ENCODE assay signal across 8 cellular contexts in genomic region chr2:87603418-87604279, GRCh38.
DNase-seq lines count a peak whose midpoint lies in the region; ATAC-seq and TF ChIP-seq lines count a peak whose summit lies in the region.
"Not testable (repeated sequence)": the region's sequence is repeated elsewhere in the genome, so short reads cannot be mapped to it uniquely, and the experiment has no call there.

No MANE protein-coding gene starts in this region.

- not testable (repeated sequence) for H3K4me1 Mint-ChIP-seq in osteocyte (ENCODE audit: unreplicated experiment)

- not testable (repeated sequence) for H3K27me3 ChIP-seq in aorta (ENCODE audit: control insufficient read depth in 1 of 2, insufficient read depth in 2 of 2, low read length in 1 of 2)

- H3K27ac ChIP-seq in aorta (ENCODE audit: low read depth in 1 of 2, low read length in 2 of 2): not testable (repeated sequence)

- H3K4me1 ChIP-seq in aorta (ENCODE audit: control insufficient read depth in 1 of 2, insufficient read depth in 2 of 2, low read length in 2 of 2): not testable (repeated sequence)

- DNase-seq in ELF-1 (ENCODE audit: low read depth, low spot score) (peak; percentile 4), RPMI7951 (ENCODE audit: low read depth) (peak; percentile 45), astrocyte of the spinal cord (ENCODE audit: low read depth, low spot score) (peak; percentile 31), left kidney (ENCODE audit: low read depth, low spot score) (peak; percentile 1)
- not testable (repeated sequence) for DNase-seq in Right ventricle myocardium superior; osteocyte (ENCODE audit: extremely low spot score, unreplicated experiment); aorta

- not testable (repeated sequence) for H3K36me3 ChIP-seq in aorta (ENCODE audit: control insufficient read depth in 1 of 2, insufficient read depth in 2 of 2, low read length in 1 of 2)

- H3K27ac Mint-ChIP-seq in osteocyte (ENCODE audit: unreplicated experiment): peak overlapping the region; percentile 85

- ATAC-seq in esophagus mucosa (peak; percentile 55), Right ventricle myocardium superior (ENCODE audit: poor library complexity) (peak; percentile 72), aorta (ENCODE audit: low FRiP score) (peak; percentile 73)

- H3K9me3 ChIP-seq in aorta (ENCODE audit: control insufficient read depth, low read length): not testable (repeated sequence)

- in situ Hi-C loops in astrocyte of the spinal cord (cut with HindIII; ENCODE audit: low sequenced_read_pairs): not testable (repeated sequence)

- not testable (repeated sequence) for H3K27me3 Mint-ChIP-seq in osteocyte (ENCODE audit: unreplicated experiment)

- intact Hi-C loops in Right ventricle myocardium superior (cut with DNase I); aorta (cut with DNase I): not testable (repeated sequence)

- H3K36me3 Mint-ChIP-seq in osteocyte (ENCODE audit: unreplicated experiment): not testable (repeated sequence)

- H3K4me3 ChIP-seq in astrocyte of the spinal cord (ENCODE audit: low read depth, low read length); aorta (ENCODE audit: low read length in 2 of 2): not testable (repeated sequence)

- 23 to 29% methylated on average over 5 of the region's 10 CpGs for WGBS in aorta, 2 donors

- TF ChIP-seq CTCF in astrocyte of the spinal cord (IDR thresholded peaks at IDR 0.05; ENCODE audit: low read depth, low read length); osteocyte (IDR thresholded peaks at IDR 0.05): not testable (repeated sequence)

- H3K4me3 Mint-ChIP-seq in osteocyte (ENCODE audit: unreplicated experiment): not testable (repeated sequence)

- not testable (repeated sequence) for H3K9me3 Mint-ChIP-seq in osteocyte (ENCODE audit: unreplicated experiment)
